In genomic region chr16:46929378-46930332, GRCh38 we compare ENCODE assay signal across 8 cellular contexts. TPM values are rescaled to one million over a fixed set of nuclear protein-coding genes. Genes with fewer than 3 reads are reported as not detected.
A peak's percentile ranks its signal among the peaks of the same experiment; 100 is the strongest.
DNase-seq lines count a peak whose midpoint lies in the region; ATAC-seq, FAIRE-seq and TF ChIP-seq lines count a peak whose summit lies in the region.

No MANE protein-coding gene starts in this region.

- BruUV-seq in mammary epithelial cell (replicated peaks; lab: Mats Ljungman, UMichigan) = no TSS peak

- TF ChIP-seq CTCF in WERI-Rb-1 (IDR thresholded peaks at IDR 0.05; ENCODE audit: low read depth, low read length) (peak; percentile 94), mammary epithelial cell (conservative IDR thresholded peaks at IDR 0.05 in 1 of 2, IDR thresholded peaks at IDR 0.05 in 1 of 2; ENCODE audit: extremely low read depth in 1 of 2, insufficient read depth in 1 of 2, low read depth in 1 of 2, low read length in 2 of 2) (peak; percentile 86 to 89), keratinocyte (optimal IDR thresholded peaks at IDR 0.05 in 1 of 3, IDR thresholded peaks at IDR 0.05 in 1 of 3, conservative IDR thresholded peaks at IDR 0.05 in 1 of 3; ENCODE audit: extremely low read depth in 1 of 3, insufficient read depth in 2 of 3, low read length in 3 of 3) (peak; percentile 89 to 95 (median 92))

- no peaks in the 10 kb centered on the region for H3K79me2 ChIP-seq in mammary epithelial cell (ENCODE audit: insufficient read depth, low read length)
- H3K79me2 ChIP-seq in keratinocyte (ENCODE audit: control insufficient read depth, insufficient read depth, low read length) = no peaks in the 10 kb centered on the region

- peaks cover 0 to 2% (median 0%) of the 10 kb centered on the region in 8 donors for H3K9me3 Mint-ChIP-seq in CD4-positive, alpha-beta memory T cell

- in situ Hi-C loops in mammary epithelial cell (cut with MboI; ENCODE audit: low sequenced_read_pairs in 2 of 2) = loop anchor here in 1 of 2 donors (10.0 kb wide), 1 partner anchor 75 kb away; no protein-coding TSS in a partner anchor

- no peaks in the 10 kb centered on the region for H3K9me1 ChIP-seq in keratinocyte (ENCODE audit: control insufficient read depth, extremely low read depth, insufficient read depth, low read length)

- H4K20me1 ChIP-seq in mammary epithelial cell (ENCODE audit: insufficient read depth, low read length) = no peaks in the 10 kb centered on the region
- H4K20me1 ChIP-seq in keratinocyte (ENCODE audit: control insufficient read depth, extremely low read depth, insufficient read depth, low read length) = no peaks in the 10 kb centered on the region

- no peak for FAIRE-seq in keratinocyte (lab: Jason Lieb, UNC)

- H3K27me3 Mint-ChIP-seq in CD4-positive, alpha-beta memory T cell = no peaks in the 10 kb centered on the region

- DNase-seq in CD4-positive, alpha-beta memory T cell = peak; percentile 43 to 60 (median 52)
- DNase-seq in HuH-7 (ENCODE audit: low spot score) (peak; percentile 77), WERI-Rb-1 (peak; percentile 69), mammary epithelial cell (peak; percentile 31), keratinocyte (ENCODE audit: low read depth, low spot score) (peak; percentile 23)
- peak; percentile 23 to 54 for DNase-seq in stimulated activated CD4-positive, alpha-beta T cell treated with anti-CD3 and anti-CD28 coated beads, Interleukin-1b, Interleukin-23, amount 100 ng/mL, for 1 hour (ENCODE audit: low read depth in 2 of 2)

- peak overlapping the region in 1 of 7 donors; percentile 30 for H3K27ac Mint-ChIP-seq in CD4-positive, alpha-beta memory T cell

- H3K4me3 ChIP-seq in CD4-positive, alpha-beta memory T cell (ENCODE audit: low read length in 2 of 2) = no peak overlapping the region
- H3K4me3 ChIP-seq in WERI-Rb-1 (ENCODE audit: low read depth, low read length) (no peak overlapping the region), mammary epithelial cell (replicated peaks in 1 of 3; ENCODE audit: insufficient read depth in 1 of 3, low read depth in 2 of 3, low read length in 3 of 3) (no peak overlapping the region), keratinocyte (ENCODE audit: control insufficient read depth in 2 of 3, extremely low read depth in 1 of 3, insufficient read depth in 2 of 3, low read depth in 1 of 3, low read length in 3 of 3) (no peak overlapping the region)

- H3K9me3 ChIP-seq in CD4-positive, alpha-beta memory T cell (ENCODE audit: control insufficient read depth in 1 of 2, low read length in 2 of 2) = no peaks in the 10 kb centered on the region
- H3K9me3 ChIP-seq in WERI-Rb-1 (ENCODE audit: severe bottlenecking) = no peaks in the 10 kb centered on the region
- no peaks in the 10 kb centered on the region for H3K9me3 ChIP-seq in mammary epithelial cell (replicated peaks; ENCODE audit: insufficient read depth, low read length)
- H3K9me3 ChIP-seq in keratinocyte (ENCODE audit: control insufficient read depth, low read depth, low read length) = no peaks in the 10 kb centered on the region

- POLR2A ChIA-PET in CD4-positive, alpha-beta memory T cell (lab: Charles Lee; ENCODE audit: partially characterized antibody) = no interaction called here

- no peak overlapping the region for H3K27ac ChIP-seq in CD4-positive, alpha-beta memory T cell (ENCODE audit: low read depth, low read length)
- H3K27ac ChIP-seq in WERI-Rb-1 (no peak overlapping the region), mammary epithelial cell (ENCODE audit: insufficient read depth, low read depth, low read length) (no peak overlapping the region), keratinocyte (ENCODE audit: control insufficient read depth, insufficient read depth, low read length) (no peak overlapping the region)

- H3K9ac ChIP-seq in mammary epithelial cell (ENCODE audit: insufficient read depth, low read length) (no peak overlapping the region), keratinocyte (ENCODE audit: control insufficient read depth, extremely low read depth, insufficient read depth, low read length) (no peak overlapping the region)

- H3K36me3 Mint-ChIP-seq in CD4-positive, alpha-beta memory T cell = no peaks in the 10 kb centered on the region

- dilution Hi-C loops in mammary epithelial cell (cut with HindIII; ENCODE audit: low sequenced_read_pairs) (no loop called here), keratinocyte (cut with MboI; ENCODE audit: extremely low pct_ligation_motif_present, low sequenced_read_pairs) (no loop called here)

- no peaks in the 10 kb centered on the region for H3K27me3 ChIP-seq in CD4-positive, alpha-beta memory T cell (ENCODE audit: insufficient read depth, low read length)
- H3K27me3 ChIP-seq in WERI-Rb-1 (ENCODE audit: insufficient read depth, low read depth, severe bottlenecking) = no peaks in the 10 kb centered on the region
- no peaks in the 10 kb centered on the region for H3K27me3 ChIP-seq in mammary epithelial cell (ENCODE audit: insufficient read depth, low read length)
- no peaks in the 10 kb centered on the region for H3K27me3 ChIP-seq in keratinocyte (ENCODE audit: control insufficient read depth, extremely low read depth, insufficient read depth, low read length)

- intact Hi-C loops in CD4-positive, alpha-beta memory T cell (cut with micrococcal nuclease) = no loop called here
- intact Hi-C loops in mammary epithelial cell (cut with micrococcal nuclease) = loop anchor here (1.0 kb wide), 1 partner anchor 75 kb away; no protein-coding TSS in a partner anchor

- peaks cover 0 to 5% (median 3%) of the 10 kb centered on the region in 4 donors for H3K4me1 Mint-ChIP-seq in CD4-positive, alpha-beta memory T cell

- H2AFZ ChIP-seq in mammary epithelial cell (ENCODE audit: low read depth, low read length) (no peak overlapping the region), keratinocyte (ENCODE audit: control insufficient read depth, low read length) (peak overlapping the region; percentile 30)

- H3K4me1 ChIP-seq in CD4-positive, alpha-beta memory T cell (ENCODE audit: insufficient read depth, low read length) = peaks cover 6% of the 10 kb centered on the region
- H3K4me1 ChIP-seq in mammary epithelial cell (ENCODE audit: insufficient read depth, low read length) (no peaks in the 10 kb centered on the region), keratinocyte (ENCODE audit: control insufficient read depth, extremely low read depth, insufficient read depth, low read length) (no peaks in the 10 kb centered on the region)

- H3K4me3 Mint-ChIP-seq in CD4-positive, alpha-beta memory T cell = peak overlapping the region in 2 of 8 donors; percentile 20 to 25

- ATAC-seq in GM19328 (IDR thresholded peaks at IDR 0.05; ENCODE audit: unreplicated experiment) (peak; percentile 64), HG03097 (IDR thresholded peaks at IDR 0.05; ENCODE audit: low FRiP score, unreplicated experiment) (no peak)

- WGBS in mammary epithelial cell (ENCODE audit: low coverage, missing lambda C conversion rate) = 64% methylated on average over 30 of the region's 43 CpGs

- H3K36me3 ChIP-seq in CD4-positive, alpha-beta memory T cell (ENCODE audit: insufficient read depth, low read length) = no peaks in the 10 kb centered on the region
- H3K36me3 ChIP-seq in WERI-Rb-1 (peaks cover 29% of the 10 kb centered on the region), mammary epithelial cell (ENCODE audit: insufficient read depth, low read length) (peaks cover 12% of the 10 kb centered on the region), keratinocyte (ENCODE audit: control insufficient read depth in 2 of 2, extremely low read depth in 1 of 2, insufficient read depth in 2 of 2, low read length in 2 of 2) (peaks cover 11 to 28% of the 10 kb centered on the region in 2 experiments)

- H3K4me2 ChIP-seq in mammary epithelial cell (ENCODE audit: insufficient read depth, low read depth, low read length) (no peak overlapping the region), keratinocyte (ENCODE audit: control insufficient read depth, extremely low read depth, insufficient read depth, low read depth, low read length) (no peak overlapping the region)

- CTCF ChIA-PET in CD4-positive, alpha-beta memory T cell (lab: Charles Lee; ENCODE audit: partially characterized antibody) = interaction anchor here (0.6 to 1.8 kb wide), 19 partner anchors 9 to 261 kb away, joined by 3 to 14 read pairs (median 4); no protein-coding TSS in a partner anchor
- CTCF ChIA-PET in mammary epithelial cell (lab: Charles Lee; ENCODE audit: low non-redundant PET) = no interaction called here

RNA-seq across cellular contexts. Expression of gene DNAJA2, which starts 43.8 kb away (rescaled TPM):
- 10 to 100 TPM; 73.2 to 79.5 TPM for total RNA-seq in CD4-positive, alpha-beta memory T cell
- 10 to 100 TPM; 79.2 to 95.6 TPM for polyA plus RNA-seq in CD4-positive, alpha-beta memory T cell
- 10 to 100 TPM; 64.1 to 72.0 TPM for total RNA-seq in mammary epithelial cell
- 19.3 TPM for polyA plus RNA-seq in mammary epithelial cell
- 54.2 TPM for polyA minus RNA-seq in mammary epithelial cell
- 19.9 to 36.3 TPM (median 30.5 TPM) in 3 replicates for polyA plus RNA-seq in keratinocyte
- polyA plus RNA-seq in keratinocyte (2011; ENCODE audit: low read depth) = 122 TPM
- polyA plus RNA-seq in keratinocyte (2011; cell fraction: cytosol; rRNA removed) = 21.0 and 27.8 TPM in 2 replicates
- polyA plus RNA-seq in keratinocyte (2011; cell fraction: nucleus; rRNA removed) = 15.8 and 22.9 TPM in 2 replicates
- polyA plus RNA-seq in keratinocyte (2012; ENCODE audit: low replicate concordance) = 63.9 and 82.6 TPM in 2 replicates
- 7.6 to 35.3 TPM (median 19.5 TPM) in 3 replicates for polyA minus RNA-seq in keratinocyte
- polyA minus RNA-seq in keratinocyte (2011; cell fraction: cytosol; rRNA and poly(A)+ RNA removed) = 39.7 TPM
- 8.7 and 15.5 TPM in 2 replicates for polyA minus RNA-seq in keratinocyte (2011; cell fraction: nucleus; rRNA and poly(A)+ RNA removed)

RNA-seq across cellular contexts. Expression of gene GPT2, which starts 45.5 kb away (rescaled TPM):
- total RNA-seq in CD4-positive, alpha-beta memory T cell = 1 to 10 TPM; 1.2 to 1.5 TPM
- polyA plus RNA-seq in CD4-positive, alpha-beta memory T cell = under 1 TPM in 1 of 2 donors, not detected in 1; 0.63 TPM
- 10 to 100 TPM; 59.9 to 81.5 TPM for total RNA-seq in mammary epithelial cell
- polyA plus RNA-seq in mammary epithelial cell = 34.8 TPM
- 25.3 TPM for polyA minus RNA-seq in mammary epithelial cell
- 15.4 to 19.7 TPM (median 16.1 TPM) in 3 replicates for polyA plus RNA-seq in keratinocyte
- 22.3 TPM for polyA plus RNA-seq in keratinocyte (2011; ENCODE audit: low read depth)
- polyA plus RNA-seq in keratinocyte (2011; cell fraction: cytosol; rRNA removed) = 12.5 and 16.6 TPM in 2 replicates
- polyA plus RNA-seq in keratinocyte (2011; cell fraction: nucleus; rRNA removed) = 19.9 and 20.1 TPM in 2 replicates
- 17.5 and 29.9 TPM in 2 replicates for polyA plus RNA-seq in keratinocyte (2012; ENCODE audit: low replicate concordance)
- polyA minus RNA-seq in keratinocyte = 21.9 to 55.3 TPM (median 40.2 TPM) in 3 replicates
- 20.7 TPM for polyA minus RNA-seq in keratinocyte (2011; cell fraction: cytosol; rRNA and poly(A)+ RNA removed)
- 11.0 and 16.5 TPM in 2 replicates for polyA minus RNA-seq in keratinocyte (2011; cell fraction: nucleus; rRNA and poly(A)+ RNA removed)

Comparison
In these comparisons a context has a peak if more than half of its experiments do, and no peak if none do; other contexts are left out.
1. DNase-seq: peak in every context shown above with its lines; median percentile 77 in HuH-7; 69 in WERI-Rb-1; 52 in CD4-positive, alpha-beta memory T cell; 38 in stimulated activated CD4-positive, alpha-beta T cell treated with anti-CD3 and anti-CD28 coated beads, Interleukin-1b, Interleukin-23, amount 100 ng/mL, for 1 hour; 31 in mammary epithelial cell; 23 in keratinocyte.
2. RNA of gene GPT2, which starts 45.5 kb away (polyA plus RNA-seq): 34.8 TPM in mammary epithelial cell (single experiment) and 12.5 to 29.9 TPM in keratinocyte; 0.63 TPM in CD4-positive, alpha-beta memory T cell; every median in the first group is over 4 times any median in the second.
3. Peak in every context shown above with its lines, with median percentiles within 50 percentile points of each other: CTCF ChIP-seq.